9 cellular contexts compared by ENCODE assay signal in genomic region chr5:132464155-132464939, GRCh38. TPM values are rescaled to one million over a fixed set of nuclear protein-coding genes. Genes with fewer than 3 reads are reported as not detected.
DNase-seq lines count a peak whose midpoint lies in the region; ATAC-seq, FAIRE-seq and TF ChIP-seq lines count a peak whose summit lies in the region.
"Had no signal": no experiment of that assay in that cellular context is flagged by ENCODE, and none has a peak within 500 bp of the region (broad histone marks: within the 10 kb centered on the region; RNA-seq: fewer than 3 reads in every experiment).

No MANE protein-coding gene starts in this region.

- H2BK120ac ChIP-seq in H1 (replicated peaks; ENCODE audit: low read depth, low read length), result no peak overlapping the region

- intact Hi-C loops in PC-3 (cut with micrococcal nuclease), result loop anchor here (10.0 kb wide), 1 partner anchor 450 kb away; the partner anchor contains the start of gene ACSL6
- intact Hi-C loops in ovary (cut with DNase I), result no loop called here

- WGBS in H1 (ENCODE audit: extremely low coverage in 1 of 2, insufficient coverage in 1 of 2, insufficient read length in 1 of 2, insufficient replicate concordance in 2 of 2, low coverage in 1 of 2, low lambda C conversion rate in 2 of 2, missing lambda C conversion rate in 1 of 2), 2 experiments, result 64% methylated on average over 15 of the region's 15 CpGs; no CpG with 5 or more reads in 1 of the 2 experiments
- 29 to 47% (median 31%) methylated on average over 15 of the region's 15 CpGs for WGBS in ovary, 3 donors

- H3K23me2 ChIP-seq in H1 (ENCODE audit: low read depth, low read length), result no peaks in the 10 kb centered on the region

- TF ChIP-seq EP300 in H1 (IDR thresholded peaks at IDR 0.05; ENCODE audit: borderline replicate concordance in 1 of 2, low read depth in 2 of 2, low read length in 2 of 2) (no peak), ovary (IDR thresholded peaks at IDR 0.05) (no peak)

- no peaks in the 10 kb centered on the region for H3F3A ChIP-seq in PC-3 (ENCODE audit: low read length, unreplicated experiment)

- H3K23ac ChIP-seq in H1 (ENCODE audit: insufficient read length), result no peak overlapping the region

- no peaks in the 10 kb centered on the region for H3K79me1 ChIP-seq in H1 (ENCODE audit: low read depth, low read length)

- BruUV-seq in PC-3 (replicated peaks; lab: Mats Ljungman, UMichigan), result no TSS peak

- H2BK12ac ChIP-seq in H1 (ENCODE audit: low read depth, low read length), result peak overlapping the region; percentile 18; the same call in 1 of the 2 replicates

- 0 out of 2 replicates have a peak overlapping the region, but pooled peaks have one; percentile 36 for H2BK20ac ChIP-seq in H1 (ENCODE audit: low read length)

- no peaks in the 10 kb centered on the region for H4K20me1 ChIP-seq in PC-3 (ENCODE audit: low read length)
- no peaks in the 10 kb centered on the region for H4K20me1 ChIP-seq in H1 (replicated peaks in 1 of 2; ENCODE audit: control insufficient read depth in 1 of 2, insufficient read depth in 2 of 2, low read length in 2 of 2)

- peak overlapping the region; percentile 95; the same call in 1 of the 2 replicates for H2BK15ac ChIP-seq in H1 (ENCODE audit: low read length)

- H3K4me3 ChIP-seq in GM12865 (ENCODE audit: low read depth, low read length) (no peak overlapping the region), PC-3 (ENCODE audit: low read length) (no peak overlapping the region), H1 (ENCODE audit: extremely low read depth in 1 of 4, insufficient read depth in 2 of 4, low read depth in 3 of 4, low read length in 4 of 4) (no peak overlapping the region), ovary (no peak overlapping the region)

- H3K4me1 ChIP-seq in PC-3 (ENCODE audit: insufficient read depth, low read length) (peaks cover 9% of the 10 kb centered on the region), H1 (replicated peaks in 1 of 4; ENCODE audit: control insufficient read depth in 3 of 4, insufficient read depth in 4 of 4, low read length in 3 of 4) (peaks cover 6 to 16% (median 11%) of the 10 kb centered on the region in 4 experiments), ovary (ENCODE audit: insufficient read depth) (peaks cover 25% of the 10 kb centered on the region)

- TF ChIP-seq POLR2A in H1 (IDR thresholded peaks at IDR 0.05; ENCODE audit: control extremely low read depth in 1 of 2, low read depth in 2 of 2, low read length in 2 of 2) (no peak), ovary (IDR thresholded peaks at IDR 0.05) (no peak)

- no peak for FAIRE-seq in H1 (lab: Jason Lieb, UNC)

- no peak overlapping the region for H3K4ac ChIP-seq in H1 (replicated peaks; ENCODE audit: insufficient read length, low read depth, low read length)

- H4K91ac ChIP-seq in H1 (replicated peaks; ENCODE audit: insufficient read length, low read length), result peak overlapping the region; percentile 29

- H3K56ac ChIP-seq in H1 (replicated peaks; ENCODE audit: insufficient read length, low read depth, low read length), result no peak overlapping the region

- H4K8ac ChIP-seq in H1 (ENCODE audit: extremely low read depth, insufficient read depth, low read length), result no peak overlapping the region

- peak overlapping the region; percentile 79 for H2AK5ac ChIP-seq in H1 (ENCODE audit: low read depth, low read length)

- H3K36me3 ChIP-seq in PC-3 (ENCODE audit: low read depth, low read length), result no peaks in the 10 kb centered on the region
- no peaks in the 10 kb centered on the region for H3K36me3 ChIP-seq in H1 (ENCODE audit: control insufficient read depth in 2 of 4, insufficient read depth in 4 of 4, low read length in 3 of 4)
- no peaks in the 10 kb centered on the region for H3K36me3 ChIP-seq in ovary

- H3K27me3 ChIP-seq in PC-3 (ENCODE audit: low read length) (no peaks in the 10 kb centered on the region), H1 (replicated peaks in 1 of 4; ENCODE audit: control insufficient read depth in 3 of 4, extremely low read depth in 1 of 4, insufficient read depth in 3 of 4, low read length in 3 of 4) (no peaks in the 10 kb centered on the region), ovary (no peaks in the 10 kb centered on the region)

- H3K4me2 ChIP-seq in PC-3 (ENCODE audit: low read length) (no peak overlapping the region), H1 (ENCODE audit: insufficient read depth in 1 of 2, low read depth in 2 of 2, low read length in 2 of 2) (peak overlapping the region; percentile 40 to 52; a peak in 3 of 4 replicates)

- H3K27ac ChIP-seq in PC-3 (ENCODE audit: low read length) (no peak overlapping the region), H1 (ENCODE audit: low read depth, low read length) (no peak overlapping the region), ovary (peak overlapping the region; percentile 18 to 44)
- H3K27ac ChIP-seq: parathyroid adenoma had no signal

- no peak overlapping the region for H2AFZ ChIP-seq in PC-3 (ENCODE audit: low read length)
- peak overlapping the region; percentile 40 for H2AFZ ChIP-seq in H1 (ENCODE audit: low read length)
- H2AFZ ChIP-seq: parathyroid adenoma had no signal

- CTCF ChIA-PET in PC-3 (lab: Charles Lee) (no interaction called here), H1 (lab: Charles Lee; ENCODE audit: partially characterized antibody) (interaction anchor here (0.8 to 6.1 kb wide), 14 partner anchors 9 to 210 kb away, joined by 3 to 56 read pairs (median 6); no protein-coding TSS in a partner anchor)

- no peak overlapping the region for H3K9ac ChIP-seq in PC-3 (ENCODE audit: low read length)
- H3K9ac ChIP-seq in H1 (replicated peaks in 1 of 4; ENCODE audit: extremely low read depth in 1 of 4, low read depth in 3 of 4, low read length in 3 of 4), result peak overlapping the region in 2 of 4 experiments; percentile 8 to 10; a peak in 2 of 7 replicates
- H3K9ac ChIP-seq: parathyroid adenoma had no signal

- H3K18ac ChIP-seq in H1 (ENCODE audit: extremely low read depth, low read length), result peak overlapping the region; percentile 91; the same call in 1 of the 2 replicates

- H3K9me3 ChIP-seq in PC-3 (ENCODE audit: low read length), result no peaks in the 10 kb centered on the region
- no peaks in the 10 kb centered on the region for H3K9me3 ChIP-seq in H1 (ENCODE audit: insufficient read depth in 2 of 2, low read depth in 1 of 2, low read length in 1 of 2)
- H3K9me3 ChIP-seq in ovary, result no peaks in the 10 kb centered on the region

- POLR2A ChIA-PET in PC-3 (lab: Charles Lee; ENCODE audit: unreplicated experiment), result interaction anchor here (0.6 kb wide), 1 partner anchor 25 kb away, joined by 3 read pairs; no protein-coding TSS in a partner anchor
- POLR2A ChIA-PET in H1 (lab: Charles Lee; ENCODE audit: partially characterized antibody), result interaction anchor here (0.9 to 4.3 kb wide), 7 partner anchors 9 to 37 kb away, joined by 3 to 31 read pairs (median 5); partner anchors contain the start of gene IRF1

- peak; percentile 72 for DNase-seq in GM12865 (ENCODE audit: low read depth)
- no peak for DNase-seq in PC-3
- no peak for DNase-seq in H1 (ENCODE audit: low read depth in 1 of 2, low spot score in 2 of 2)
- peak in 1 of 5 donors; percentile 31 for DNase-seq in ovary
- no peak for DNase-seq in HPDE6-E6E7 (ENCODE audit: extremely low spot score)
- no peak for DNase-seq in GM10266 (ENCODE audit: extremely low spot score)

- no peaks in the 10 kb centered on the region for H3K9me2 ChIP-seq in PC-3 (replicated peaks; ENCODE audit: low read length)

- peak overlapping the region; percentile 68; the same call in 1 of the 2 replicates for H2BK5ac ChIP-seq in H1 (ENCODE audit: low read depth, low read length)

- H4K5ac ChIP-seq in H1 (ENCODE audit: insufficient read length, low read depth, low read length), result no peak overlapping the region

- no peak overlapping the region for H3K14ac ChIP-seq in H1 (ENCODE audit: insufficient read length)

- TF ChIP-seq RAD21 in H1 (IDR thresholded peaks at IDR 0.05 in 1 of 2, conservative IDR thresholded peaks at IDR 0.05 in 1 of 2; ENCODE audit: low read depth in 2 of 2, low read length in 2 of 2), result no peak

- no peak for TF ChIP-seq CTCF in GM12865 (IDR thresholded peaks at IDR 0.05; ENCODE audit: insufficient read depth, low read depth, low read length, missing control alignments)
- TF ChIP-seq CTCF in PC-3 (conservative IDR thresholded peaks at IDR 0.05; ENCODE audit: low read depth, low read length), result 0 out of 2 replicates have a peak, but pooled peaks have one; percentile 12
- TF ChIP-seq CTCF in H1 (IDR thresholded peaks at IDR 0.05; ENCODE audit: control extremely low read depth in 1 of 3, insufficient read depth in 1 of 3, low read depth in 1 of 3, low read length in 3 of 3), result no peak
- no peak for TF ChIP-seq CTCF in ovary (IDR thresholded peaks at IDR 0.05)
- no peak for TF ChIP-seq CTCF in GM10266 (IDR thresholded peaks at IDR 0.05; ENCODE audit: control insufficient read depth, insufficient read depth, low read depth, missing control alignments)

- ATAC-seq in PC-3 (no peak), HG02938 (IDR thresholded peaks at IDR 0.05; ENCODE audit: unreplicated experiment) (no peak), HG03139 (IDR thresholded peaks at IDR 0.05; ENCODE audit: unreplicated experiment) (no peak)

- H3K79me2 ChIP-seq in PC-3 (ENCODE audit: low read length) (no peaks in the 10 kb centered on the region), H1 (ENCODE audit: control insufficient read depth in 1 of 2, insufficient read depth in 2 of 2, low read length in 2 of 2) (no peaks in the 10 kb centered on the region)

TF ChIP-seq in H1, 55 proteins besides CTCF, POLR2A, EP300 and RAD21 (continues in another document):
- no peak for TF ChIP-seq RFX5 (IDR thresholded peaks at IDR 0.05; ENCODE audit: borderline replicate concordance, low read depth, low read length)
- TF ChIP-seq CBX5 (IDR thresholded peaks at IDR 0.05; ENCODE audit: low read depth, low read length), result no peak
- no peak for TF ChIP-seq SP4 (IDR thresholded peaks at IDR 0.05; ENCODE audit: low read length)

RNA-seq across cellular contexts. Expression of gene IRF1, which starts 26.2 kb away (rescaled TPM):
- total RNA-seq in PC-3 (2014; rRNA removed) (21.1 and 23.1 TPM in 2 replicates), ovary (100 to 1,000 TPM in 1 of 7 donors, 10 to 100 TPM in 6; 17.3 to 126 (median 31.1) TPM)
- total RNA-seq in H1 (2021; fragmentation: NEBNext Ultra II Directional; extraction: Animal tissue kit (Norgen Biotek cat#: 25700)), result 8.5 TPM in 2 replicates
- polyA plus RNA-seq in H1 (2011; rRNA removed) (2.9 and 4.0 TPM in 2 replicates), ovary (10 to 100 TPM; 23.1 to 26.7 TPM)
- polyA plus RNA-seq in H1 (2011; cell fraction: cytosol; rRNA removed), result 3.7 TPM
- polyA plus RNA-seq in H1 (2011; cell fraction: nucleus; rRNA removed), result 9.7 TPM
- polyA plus RNA-seq in H1 (2012, experiment 1 of 2), result 6.1 to 7.7 TPM (median 7.3 TPM) in 4 replicates
- 6.4 TPM for polyA plus RNA-seq in H1 (2012, experiment 2 of 2)
- 3.9 TPM for polyA plus RNA-seq in H1 (2013, experiment 1 of 2)
- polyA plus RNA-seq in H1 (2013, experiment 2 of 2), result 2.8 TPM
- 11.9 and 15.3 TPM in 2 replicates for polyA minus RNA-seq in H1 (2011; rRNA and poly(A)+ RNA removed)
- polyA minus RNA-seq in H1 (2011; cell fraction: cytosol; rRNA and poly(A)+ RNA removed), result 5.3 TPM
- 25.1 TPM for polyA minus RNA-seq in H1 (2011; cell fraction: nucleus; rRNA and poly(A)+ RNA removed)

Comparison
In these comparisons a context has a peak if more than half of its experiments do, and no peak if none do; other contexts are left out.
1. H3K27ac ChIP-seq: peak in ovary (2 of 2); none in PC-3 (single experiment) and H1 (single experiment).